Comparison of ENCODE assay signal across 9 cellular contexts in genomic region chr9:86281577-86282076, GRCh38. TPM values are rescaled to one million over a fixed set of nuclear protein-coding genes. Genes with fewer than 3 reads are reported as not detected.
DNase-seq lines count a peak whose midpoint lies in the region; ATAC-seq and TF ChIP-seq lines count a peak whose summit lies in the region.
"Had no signal": no experiment of that assay in that cellular context is flagged by ENCODE, and none has a peak within 500 bp of the region (broad histone marks: within the 10 kb centered on the region; RNA-seq: fewer than 3 reads in every experiment).

No MANE protein-coding gene starts in this region.

- BruUV-seq in HCT116 (replicated peaks; lab: Mats Ljungman, UMichigan), result TSS peak; percentile 41

- ATAC-seq in HCT116, result peak; percentile 46; the same call in 1 of the 2 replicates

- peak overlapping the region; percentile 97 for H3K4me2 ChIP-seq in HCT116 (ENCODE audit: low read length)

- peaks cover 3 to 7% of the 10 kb centered on the region in 2 experiments; a peak in 1 of 4 replicates for H3K36me3 ChIP-seq in HCT116 (ENCODE audit: control insufficient read depth in 1 of 2, insufficient read depth in 2 of 2, low read length in 2 of 2)
- H3K36me3 ChIP-seq in muscle layer of duodenum (ENCODE audit: control insufficient read depth in 1 of 2, insufficient read depth in 2 of 2, low read length in 2 of 2), result peaks cover 9 to 11% of the 10 kb centered on the region in 2 donors

- peaks cover 5 to 15% of the 10 kb centered on the region in 2 experiments; a peak in 3 of 4 replicates for H3K4me1 ChIP-seq in HCT116 (ENCODE audit: control insufficient read depth in 1 of 2, insufficient read depth in 2 of 2, low read length in 2 of 2)
- H3K4me1 ChIP-seq in muscle layer of duodenum (ENCODE audit: control insufficient read depth in 1 of 2, insufficient read depth in 2 of 2, low read length in 2 of 2), result peaks cover 13 to 34% of the 10 kb centered on the region in 2 donors

- no peak overlapping the region for H2AFZ ChIP-seq in HCT116 (ENCODE audit: low read depth, low read length, poor library complexity, severe bottlenecking)

- H3K9me2 ChIP-seq in HCT116 (ENCODE audit: insufficient read depth), result no peaks in the 10 kb centered on the region

- no peaks in the 10 kb centered on the region for H3K27me3 ChIP-seq in HCT116 (ENCODE audit: insufficient read depth, low read length)
- no peaks in the 10 kb centered on the region for H3K27me3 ChIP-seq in muscle layer of duodenum (ENCODE audit: low read depth, low read length)

- H3K27ac ChIP-seq in HCT116 (ENCODE audit: low read depth, low read length) (peak overlapping the region; percentile 97), coronary artery (peak overlapping the region; percentile 97 to 99), muscle layer of duodenum (ENCODE audit: low read length) (peak overlapping the region; percentile 85)

- no peak for TF ChIP-seq RAD21 in HCT116 (IDR thresholded peaks at IDR 0.05; ENCODE audit: low read depth)

- no peaks in the 10 kb centered on the region for H3K9me3 ChIP-seq in HCT116 (ENCODE audit: control insufficient read depth in 1 of 2, insufficient read depth in 1 of 2, low read depth in 1 of 2, low read length in 2 of 2)
- H3K9me3 ChIP-seq in muscle layer of duodenum (ENCODE audit: control insufficient read depth in 1 of 2, low read length in 2 of 2), result no peaks in the 10 kb centered on the region

- POLR2A ChIA-PET in HCT116 (lab: Charles Lee), result no interaction called here

- no peaks in the 10 kb centered on the region for H4K20me1 ChIP-seq in HCT116 (ENCODE audit: insufficient read depth)

- peak overlapping the region; percentile 91 for H3K9ac ChIP-seq in HCT116 (ENCODE audit: low read length)

- CTCF ChIA-PET in HCT116 (lab: Charles Lee), result interaction anchor here (1.0 kb wide), 1 partner anchor 79 kb away, joined by 8 read pairs; no protein-coding TSS in a partner anchor

- intact Hi-C loops in HCT116 (cut with micrococcal nuclease), result loop anchor here (2.0 kb wide), 1 partner anchor 67 kb away; no protein-coding TSS in a partner anchor

- peak; percentile 19 for DNase-seq in NCI-H345 (lab: John Stamatoyannopoulos, UW)
- no peak for DNase-seq in NCI-H345 treated with DMSO at 0.1 percent for 48 hours (lab: John Stamatoyannopoulos, UW; ENCODE audit: unreplicated experiment)
- no peak for DNase-seq in HCT116 (ENCODE audit: low read depth, low spot score)
- DNase-seq in NCI-H526 (lab: John Stamatoyannopoulos, UW), result peak; percentile 21 to 67
- DNase-seq in coronary artery (ENCODE audit: low spot score), result no peak
- DNase-seq in activated CD4-positive, CD25-positive, alpha-beta regulatory T cell treated with anti-CD3 and anti-CD28 coated beads, Interleukin-2, amount 50 U/mL, for 72 hours, result no peak
- no peak for DNase-seq in T1000 (lab: John Stamatoyannopoulos, UW)

- TF ChIP-seq CTCF in HCT116 (IDR thresholded peaks at IDR 0.05 in 2 of 3, conservative IDR thresholded peaks at IDR 0.05 in 1 of 3; ENCODE audit: borderline replicate concordance in 1 of 3, insufficient read depth in 1 of 3, low read depth in 2 of 3, low read length in 2 of 3), result no peak
- TF ChIP-seq CTCF in coronary artery (IDR thresholded peaks at IDR 0.05), result no peak

- H3K79me2 ChIP-seq in HCT116 (ENCODE audit: insufficient read depth, low read length), result peaks cover 52% of the 10 kb centered on the region

- peak overlapping the region; percentile 95 to 97 for H3K4me3 ChIP-seq in HCT116 (replicated peaks in 1 of 2; ENCODE audit: low read depth in 1 of 2, low read length in 2 of 2)
- peak overlapping the region; percentile 98 for H3K4me3 ChIP-seq in coronary artery
- peak overlapping the region; percentile 91 to 92 for H3K4me3 ChIP-seq in muscle layer of duodenum (ENCODE audit: low read depth in 1 of 2, low read length in 2 of 2)

- no peak for TF ChIP-seq POLR2A in HCT116 (IDR thresholded peaks at IDR 0.05; ENCODE audit: borderline replicate concordance, extremely low read depth, insufficient read depth, insufficient read length)

- RAD21 ChIA-PET in HCT116 (lab: Charles Lee; ENCODE audit: low non-redundant PET in 1 of 2, low total read pairs in 2 of 2, uncharacterized antibody in 2 of 2, unreplicated experiment in 2 of 2), result no interaction called here

TF ChIP-seq in HCT116, 20 proteins besides CTCF, POLR2A, EP300 and RAD21:
- TF ChIP-seq TCF7L2 (IDR thresholded peaks at IDR 0.05; ENCODE audit: borderline replicate concordance, extremely low read depth, insufficient read depth, insufficient read length) (peak; percentile 66), ZFX (IDR thresholded peaks at IDR 0.05) (no peak)

RNA-seq across cellular contexts. Expression of gene ISCA1, which starts 0.7 kb away (rescaled TPM):
- total RNA-seq in HCT116 (2021; ENCODE audit: unreplicated experiment), result 25.7 TPM
- 9.2 and 11.9 TPM in 2 replicates for polyA plus RNA-seq in HCT116 (2012)

RNA-seq across cellular contexts. Expression of gene C9orf153, which starts 22.2 kb away (rescaled TPM):
- not detected for total RNA-seq in HCT116 (2021; ENCODE audit: unreplicated experiment)
- not detected in 2 replicates for polyA plus RNA-seq in HCT116 (2012)
- total RNA-seq: glomerular endothelial cell had no signal

Comparison
In these comparisons a context has a peak if more than half of its experiments do, and no peak if none do; other contexts are left out.
1. DNase-seq: peak in NCI-H345 (single experiment) and NCI-H526 (2 of 2); none in NCI-H345 treated with DMSO at 0.1 percent for 48 hours (single experiment), HCT116 (single experiment), coronary artery (single experiment), activated CD4-positive, CD25-positive, alpha-beta regulatory T cell treated with anti-CD3 and anti-CD28 coated beads, Interleukin-2, amount 50 U/mL, for 72 hours (single experiment) and T1000 (single experiment).
2. Peak in every context shown above with its lines, with median percentiles within 50 percentile points of each other: H3K27ac ChIP-seq and H3K4me3 ChIP-seq.